20 cellular contexts compared by ENCODE assay signal in genomic region chr12:99383258-99383657, GRCh38.
DNase-seq lines count a peak whose midpoint lies in the region; ATAC-seq, FAIRE-seq and TF ChIP-seq lines count a peak whose summit lies in the region.
"Had no signal": no experiment of that assay in that cellular context is flagged by ENCODE, and none has a peak within 500 bp of the region (broad histone marks: within the 10 kb centered on the region; RNA-seq: fewer than 3 reads in every experiment).

No MANE protein-coding gene starts in this region.

- H3K36me3 ChIP-seq in mesendoderm (ENCODE audit: control insufficient read depth, insufficient read depth, low read length), result no peaks in the 10 kb centered on the region
- H3K36me3 ChIP-seq: SJCRH30 had no signal

- no peaks in the 10 kb centered on the region for H3K79me2 ChIP-seq in mesendoderm (ENCODE audit: control insufficient read depth, insufficient read depth, low read length)

- no peak overlapping the region for H4K8ac ChIP-seq in mesendoderm (ENCODE audit: low read depth, low read length)

- H2AK5ac ChIP-seq in mesendoderm (ENCODE audit: low read length), result no peak overlapping the region

- TF ChIP-seq POLR2A in GM12892 (IDR thresholded peaks at IDR 0.05; ENCODE audit: low read depth, low read length), result no peak

- no peak overlapping the region for H2BK5ac ChIP-seq in mesendoderm (ENCODE audit: low read length)

- no peak overlapping the region for H3K4me3 ChIP-seq in mesendoderm (ENCODE audit: low read length)
- H3K4me3 ChIP-seq: SJCRH30 had no signal

- no peak overlapping the region for H3K23ac ChIP-seq in mesendoderm (ENCODE audit: low read length)

- H3K9ac ChIP-seq in mesendoderm (ENCODE audit: low read length), result no peak overlapping the region

- no peak overlapping the region for H4K5ac ChIP-seq in mesendoderm (ENCODE audit: low read length)

- WGBS in mesendoderm (ENCODE audit: extremely low coverage, insufficient coverage, low lambda C conversion rate), result no CpG with 5 or more reads among the region's 4 CpGs

- H3K79me1 ChIP-seq in mesendoderm (ENCODE audit: low read length), result no peaks in the 10 kb centered on the region

- no peak overlapping the region for H3K56ac ChIP-seq in mesendoderm (ENCODE audit: low read length)

- peak overlapping the region; percentile 48 for H3K4ac ChIP-seq in mesendoderm (ENCODE audit: low read depth, low read length)

- no peak overlapping the region for H3K4me2 ChIP-seq in mesendoderm (ENCODE audit: low read length)

- no peak overlapping the region for H3K27ac ChIP-seq in mesendoderm (ENCODE audit: low read depth, low read length)
- H3K27ac ChIP-seq: C4-2B, SJCRH30 had no signal

- peak; percentile 65 for FAIRE-seq in GM12892 (lab: Jason Lieb, UNC)
- FAIRE-seq: RCC 7860 had no signal

- peak; percentile 44 for ATAC-seq in GM19351 (IDR thresholded peaks at IDR 0.05; ENCODE audit: unreplicated experiment)
- peak; percentile 37 for ATAC-seq in HG03432 (IDR thresholded peaks at IDR 0.05; ENCODE audit: unreplicated experiment)

- no peak overlapping the region for H2BK15ac ChIP-seq in mesendoderm (replicated peaks; ENCODE audit: low read depth)

- no peak for DNase-seq in GM12892 (ENCODE audit: insufficient read length)
- no peak for DNase-seq in mesendoderm
- DNase-seq in NCI-H2081 treated with DMSO at 0.1 percent for 48 hours (lab: John Stamatoyannopoulos, UW), result no peak
- DNase-seq in superior temporal gyrus (ENCODE audit: extremely low spot score), result no peak
- DNase-seq in EL, result no peak
- DNase-seq: GF-D8; KBM-7; NCI-H1092; NCI-H2029 treated with DMSO at 0.1 percent for 48 hours; NCI-H2171; NCI-H345; NCI-H524; NCI-H774; NK-92 treated with Interleukin-12 subunit alpha and Interleukin-12 subunit beta, amount 100 ng/mL, for 24 hours; SJCRH30; T-helper 1 cell had no signal

- H3K4me1 ChIP-seq in mesendoderm (ENCODE audit: control insufficient read depth, low read depth, low read length), result no peaks in the 10 kb centered on the region
- H3K4me1 ChIP-seq: SJCRH30 had no signal

- H3K18ac ChIP-seq in mesendoderm (ENCODE audit: low read length), result no peak overlapping the region

- no peaks in the 10 kb centered on the region for H3K27me3 ChIP-seq in mesendoderm (ENCODE audit: insufficient read depth, low read length, poor library complexity)
- H3K27me3 ChIP-seq: SJCRH30 had no signal

- H2BK120ac ChIP-seq in mesendoderm (ENCODE audit: low read depth, low read length), result no peak overlapping the region
